15 cellular contexts compared by ENCODE assay signal in genomic region chr12:633731-634130, GRCh38. TPM values are rescaled to one million over a fixed set of nuclear protein-coding genes. Genes with fewer than 3 reads are reported as not detected.
DNase-seq lines count a peak whose midpoint lies in the region.
"Had no signal": no experiment of that assay in that cellular context is flagged by ENCODE, and none has a peak within 500 bp of the region (broad histone marks: within the 10 kb centered on the region; RNA-seq: fewer than 3 reads in every experiment).

No MANE protein-coding gene starts in this region.

- H3K4me3 ChIP-seq in GM23248 (no peak overlapping the region), mesenchymal stem cell (ENCODE audit: insufficient read depth in 1 of 2, low read depth in 1 of 2, low read length in 2 of 2) (no peak overlapping the region), subcutaneous abdominal adipose tissue (ENCODE audit: low read depth in 1 of 5, low read length in 5 of 5) (no peak overlapping the region), Karpas-422 (ENCODE audit: low read length) (no peak overlapping the region)
- H3K4me3 ChIP-seq: Peyer's patch, stomach had no signal

- no peak overlapping the region for H3K4ac ChIP-seq in mesenchymal stem cell (ENCODE audit: low read depth in 1 of 2, low read length in 2 of 2)

- H2AFZ ChIP-seq in GM23248 (no peak overlapping the region), mesenchymal stem cell (ENCODE audit: low read depth, low read length) (no peak overlapping the region), Karpas-422 (ENCODE audit: low read length) (no peak overlapping the region)

- no peak overlapping the region for H2AK5ac ChIP-seq in mesenchymal stem cell (ENCODE audit: low read length, severe bottlenecking)

- no peak overlapping the region for H3K4me2 ChIP-seq in GM23248 (ENCODE audit: unreplicated experiment)
- no peak overlapping the region for H3K4me2 ChIP-seq in mesenchymal stem cell (ENCODE audit: low read length, poor library complexity, severe bottlenecking)
- H3K4me2 ChIP-seq in Karpas-422 (ENCODE audit: low read depth, low read length, poor library complexity, severe bottlenecking): no peak overlapping the region

- H3K9me2 ChIP-seq in GM23248 (ENCODE audit: insufficient read depth) (no peaks in the 10 kb centered on the region), Karpas-422 (replicated peaks; ENCODE audit: insufficient read depth, low read length) (no peaks in the 10 kb centered on the region)

- no peaks in the 10 kb centered on the region for H3K79me1 ChIP-seq in mesenchymal stem cell (replicated peaks; ENCODE audit: low read length, poor library complexity, severe bottlenecking)

- peaks cover 25% of the 10 kb centered on the region for H3F3A ChIP-seq in GM23248 (ENCODE audit: insufficient read depth)

- H4K8ac ChIP-seq in mesenchymal stem cell (ENCODE audit: low read length): no peak overlapping the region

- 78 to 84% methylated on average over 2 of the region's 2 CpGs for WGBS in GM23248 (ENCODE audit: low coverage in 1 of 2, low lambda C conversion rate in 2 of 2, missing lambda C conversion rate in 2 of 2), 2 experiments
- WGBS in mesenchymal stem cell: 81% methylated on average over 2 of the region's 2 CpGs

- H4K20me1 ChIP-seq in GM23248 (ENCODE audit: insufficient read depth) (no peaks in the 10 kb centered on the region), Karpas-422 (ENCODE audit: insufficient read depth, low read depth, low read length) (no peaks in the 10 kb centered on the region)

- H4K91ac ChIP-seq in mesenchymal stem cell (ENCODE audit: low read length): no peak overlapping the region

- H3K9me3 ChIP-seq in GM23248 (ENCODE audit: low read depth) (no peaks in the 10 kb centered on the region), mesenchymal stem cell (ENCODE audit: control insufficient read depth, low read length) (no peaks in the 10 kb centered on the region), subcutaneous abdominal adipose tissue (ENCODE audit: control insufficient read depth in 5 of 5, low read length in 5 of 5) (no peaks in the 10 kb centered on the region), Karpas-422 (ENCODE audit: low read length) (no peaks in the 10 kb centered on the region)
- H3K9me3 ChIP-seq: Peyer's patch, stomach had no signal

- in situ Hi-C loops in GM23248 (cut with MboI): no loop called here

- H2BK5ac ChIP-seq in mesenchymal stem cell (ENCODE audit: low read depth, low read length, poor library complexity, severe bottlenecking): no peak overlapping the region

- no peak overlapping the region for H3K18ac ChIP-seq in mesenchymal stem cell (ENCODE audit: low read depth in 1 of 2, low read length in 2 of 2)

- H2BK120ac ChIP-seq in mesenchymal stem cell (ENCODE audit: low read depth, low read length): no peak overlapping the region

- H3K27me3 ChIP-seq in GM23248 (replicated peaks; ENCODE audit: insufficient read depth) (no peaks in the 10 kb centered on the region), mesenchymal stem cell (ENCODE audit: control insufficient read depth in 1 of 2, insufficient read depth in 1 of 2, low read length in 2 of 2) (no peaks in the 10 kb centered on the region), subcutaneous abdominal adipose tissue (ENCODE audit: control insufficient read depth in 5 of 5, insufficient read depth in 4 of 5, low read length in 5 of 5) (no peaks in the 10 kb centered on the region), Karpas-422 (ENCODE audit: low read length) (no peaks in the 10 kb centered on the region)
- H3K27me3 ChIP-seq: Peyer's patch, stomach had no signal

- no peak overlapping the region for H3K23ac ChIP-seq in mesenchymal stem cell (ENCODE audit: low read length in 2 of 2)

- H3K79me2 ChIP-seq in GM23248 (ENCODE audit: insufficient read depth): no peaks in the 10 kb centered on the region
- no peaks in the 10 kb centered on the region for H3K79me2 ChIP-seq in Karpas-422 (ENCODE audit: low read length)

- no peaks in the 10 kb centered on the region for H3K36me3 ChIP-seq in GM23248 (ENCODE audit: low read depth)
- H3K36me3 ChIP-seq in mesenchymal stem cell (ENCODE audit: control insufficient read depth in 1 of 2, insufficient read depth in 2 of 2, low read depth in 1 of 2, low read length in 2 of 2): no peaks in the 10 kb centered on the region
- H3K36me3 ChIP-seq in subcutaneous abdominal adipose tissue (ENCODE audit: control insufficient read depth in 5 of 5, insufficient read depth in 5 of 5, low read length in 5 of 5): no peaks in the 10 kb centered on the region
- H3K36me3 ChIP-seq in Karpas-422 (ENCODE audit: insufficient read depth, low read length): no peaks in the 10 kb centered on the region
- H3K36me3 ChIP-seq: Peyer's patch, stomach, WERI-Rb-1 had no signal

- DNase-seq in GM23248 (peak; percentile 18), astrocyte of the hippocampus (ENCODE audit: low read depth, low spot score) (peak; percentile 47), mesenchymal stem cell (no peak), Karpas-422 (no peak), DMS 273 (lab: John Stamatoyannopoulos, UW; ENCODE audit: unreplicated experiment) (no peak), occipital lobe (lab: John Stamatoyannopoulos, UW) (no peak)
- DNase-seq: activated naive CD4-positive, alpha-beta T cell treated with anti-CD3 and anti-CD28 coated beads, Interleukin-2, amount 10 ng/mL, durations not matched to agents 7 days and 5 days; C1 segment of cervical spinal cord; NCI-H187 treated with DMSO at 0.1 percent for 48 hours; NCI-H524 treated with DMSO at 0.1 percent for 48 hours; Peyer's patch; small intestine; stomach; WERI-Rb-1 had no signal

- H3K27ac ChIP-seq in GM23248: 0 out of 2 replicates have a peak overlapping the region, but pooled peaks have one; percentile 84
- peak overlapping the region; percentile 88 for H3K27ac ChIP-seq in mesenchymal stem cell (ENCODE audit: low read length, poor library complexity, severe bottlenecking)
- peak overlapping the region; percentile 86 for H3K27ac ChIP-seq in subcutaneous abdominal adipose tissue (ENCODE audit: low read depth, low read length)
- H3K27ac ChIP-seq in Karpas-422 (ENCODE audit: low read length): no peak overlapping the region
- H3K27ac ChIP-seq: Peyer's patch, WERI-Rb-1 had no signal

- H3K9ac ChIP-seq in GM23248 (no peak overlapping the region), mesenchymal stem cell (ENCODE audit: low read length) (no peak overlapping the region), subcutaneous abdominal adipose tissue (ENCODE audit: low read length in 5 of 5) (no peak overlapping the region), Karpas-422 (ENCODE audit: low read length) (no peak overlapping the region)

- H2BK12ac ChIP-seq in mesenchymal stem cell (ENCODE audit: low read length in 2 of 2): no peak overlapping the region

- no peak overlapping the region for H2BK15ac ChIP-seq in mesenchymal stem cell (ENCODE audit: low read depth, poor library complexity, severe bottlenecking)

- no peak overlapping the region for H3K14ac ChIP-seq in mesenchymal stem cell (ENCODE audit: low read length in 2 of 2)

- H3K4me1 ChIP-seq in GM23248 (ENCODE audit: insufficient read depth) (peaks cover 28% of the 10 kb centered on the region), mesenchymal stem cell (ENCODE audit: control insufficient read depth, insufficient read depth, low read depth, low read length) (peaks cover 16% of the 10 kb centered on the region), subcutaneous abdominal adipose tissue (ENCODE audit: control insufficient read depth in 5 of 5, insufficient read depth in 5 of 5, low read length in 5 of 5) (peaks cover 7 to 38% (median 34%) of the 10 kb centered on the region in 5 donors), Karpas-422 (ENCODE audit: low read length) (peaks cover 29% of the 10 kb centered on the region)

RNA-seq across cellular contexts. Expression of gene NINJ2, which starts 29.5 kb away (rescaled TPM):
- total RNA-seq in GM23248 (2014; rRNA removed; shearing (Covaris generic)): 5.2 and 5.9 TPM in 2 replicates
- polyA plus RNA-seq in GM23248 (2016; fragmentation: Nextera tagmentation; extraction: Ambion mirVana): 4.9 and 6.4 TPM in 2 replicates
- polyA plus RNA-seq in mesenchymal stem cell (2013, experiment 1 of 2): 0.46 TPM
- 0.47 TPM for polyA plus RNA-seq in mesenchymal stem cell (2013, experiment 2 of 2)
- 1.8 and 2.4 TPM in 2 replicates for total RNA-seq in Karpas-422 (2014; rRNA removed; shearing (Covaris generic); ENCODE audit: low replicate concordance)
- 0.31 TPM for total RNA-seq in occipital lobe

Comparison
In these comparisons a context has a peak if more than half of its experiments do, and no peak if none do; other contexts are left out.
1. DNase-seq: peak in GM23248 (single experiment) and astrocyte of the hippocampus (single experiment); none in mesenchymal stem cell (single experiment), Karpas-422 (single experiment), DMS 273 (single experiment) and occipital lobe (single experiment).